ENCODE assay signal across 28 cellular contexts in genomic region chr5:31965227-31965626, GRCh38.
"Had no signal": no experiment of that assay in that cellular context is flagged by ENCODE, and none has a peak within 500 bp of the region (broad histone marks: within the 10 kb centered on the region; RNA-seq: fewer than 3 reads in every experiment).

No MANE protein-coding gene starts in this region.

- H3K4me2 ChIP-seq: KMS-11, SK-N-SH had no signal

- H3K9ac ChIP-seq: KMS-11, SK-N-SH had no signal

- H3K9me3 Mint-ChIP-seq: activated naive CD4-positive, alpha-beta T cell treated with anti-CD3 and anti-CD28 coated beads, Interleukin-2, amount 50 U/mL, for 24 hours had no signal

- H3K27me3 ChIP-seq: breast epithelium, MG63, Peyer's patch, SJCRH30 had no signal

- H3K4me1 ChIP-seq: breast epithelium, SJCRH30 had no signal

- H3K4me3 Mint-ChIP-seq: activated CD8-positive, alpha-beta T cell treated with anti-CD3 and anti-CD28 coated beads, Interleukin-2, amount 10 ng/mL, durations not matched to agents 7 days and 5 days; activated naive CD4-positive, alpha-beta T cell treated with anti-CD3 and anti-CD28 coated beads, Interleukin-2, amount 50 U/mL, for 24 hours had no signal

- H3K27ac ChIP-seq: breast epithelium, KMS-11, Peyer's patch, RWPE1, SJCRH30 had no signal

- H3K36me3 ChIP-seq: breast epithelium, MG63, Peyer's patch, SJCRH30 had no signal

- H3K9me3 ChIP-seq: breast epithelium, MG63, Peyer's patch, SJCRH30, SK-N-SH had no signal

- ATAC-seq: activated CD8-positive, alpha-beta T cell treated with anti-CD3 and anti-CD28 coated beads, Interleukin-2, amount 10 ng/mL, durations not matched to agents 7 days and 5 days had no signal

- H3K4me3 ChIP-seq: breast epithelium, MG63, Peyer's patch, SJCRH30 had no signal

- DNase-seq: activated CD4-positive, alpha-beta T cell treated with anti-CD3 and anti-CD28 coated beads for 48 hours; activated CD4-positive, alpha-beta T cell treated with anti-CD3 and anti-CD28 coated beads, Interleukin-2, amount 50 U/mL, for 4 hours; activated CD4-positive, CD25-positive, alpha-beta regulatory T cell treated with anti-CD3 and anti-CD28 coated beads, Interleukin-2, amount 50 U/mL, for 72 hours; activated CD8-positive, alpha-beta memory T cell treated with anti-CD3 and anti-CD28 coated beads, Interleukin-2, amount 50 U/mL, for 48 hours; activated CD8-positive, alpha-beta T cell treated with anti-CD3 and anti-CD28 coated beads, Interleukin-2, amount 10 ng/mL, durations not matched to agents 7 days and 5 days; activated naive CD4-positive, alpha-beta T cell; activated T-cell treated with anti-CD3 and anti-CD28 coated beads, Interleukin-2, amount 50 U/mL, for 1 hour; aorta; central memory CD4-positive, alpha-beta T cell; MG63; MV-4-11; NCI-H1092 treated with DMSO at 0.1 percent for 48 hours; NCI-H1417 treated with DMSO at 0.1 percent for 48 hours; NCI-H1694 treated with DMSO at 0.1 percent for 48 hours; NCI-H2029 treated with DMSO at 0.1 percent for 48 hours; NCI-H345; NCI-H510A treated with DMSO at 0.1 percent for 48 hours; NCI-H69; NK-92 treated with Interleukin-12 subunit alpha and Interleukin-12 subunit beta, amount 100 ng/mL, for 24 hours; Peyer's patch; Right ventricle myocardium superior; SJCRH30; SK-N-SH; T-helper 1 cell had no signal

- H3K27ac Mint-ChIP-seq: activated CD8-positive, alpha-beta T cell treated with anti-CD3 and anti-CD28 coated beads, Interleukin-2, amount 10 ng/mL, durations not matched to agents 7 days and 5 days; activated naive CD4-positive, alpha-beta T cell treated with anti-CD3 and anti-CD28 coated beads, Interleukin-2, amount 50 U/mL, for 24 hours had no signal
